ENCODE assay signal across 8 cellular contexts in the genomic region with DNA sequence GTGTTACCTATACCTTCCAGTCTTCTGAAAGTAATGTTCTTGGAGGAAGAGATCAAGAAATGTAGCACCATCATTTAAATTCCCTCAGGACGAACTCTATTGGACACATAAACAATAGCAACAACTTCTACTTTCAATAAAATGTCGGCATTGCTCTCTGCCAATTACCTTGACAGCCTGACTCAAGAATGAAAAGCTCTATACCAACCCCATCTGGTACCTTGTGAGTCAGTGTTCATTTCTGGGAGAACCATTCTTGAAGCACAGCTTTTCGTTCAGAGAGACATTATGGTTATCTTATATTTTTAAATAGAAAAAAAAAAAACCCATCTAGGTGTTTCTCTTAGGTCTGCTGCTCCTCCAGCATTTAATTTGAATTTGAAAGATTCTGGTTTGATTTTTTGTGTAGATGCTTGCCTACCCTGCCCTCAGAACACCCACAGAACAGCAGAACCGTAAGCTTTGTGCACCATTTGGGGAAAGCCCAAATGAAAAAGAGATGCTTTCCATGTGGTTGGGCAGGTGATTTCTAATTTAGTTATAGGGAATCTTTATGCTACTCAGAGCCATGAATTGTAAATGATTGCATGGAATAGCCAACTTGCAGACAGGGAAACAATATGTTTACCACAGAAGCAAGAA.
DNase-seq lines count a peak whose midpoint lies in the region; ATAC-seq and TF ChIP-seq lines count a peak whose summit lies in the region.

No MANE protein-coding gene starts in this region.

- in situ Hi-C loops in ACHN (cut with HindIII; ENCODE audit: low pct_ligation_motif_present, low pct_unique_long_range_greater_than_20kb, low sequenced_read_pairs): no loop called here

- H4K20me1 ChIP-seq in hepatocyte (ENCODE audit: insufficient read depth, poor library complexity, severe bottlenecking): no peaks in the 10 kb centered on the region

- H3K27ac ChIP-seq in RWPE1 (no peak overlapping the region), hepatocyte (no peak overlapping the region), gastroesophageal sphincter (no peak overlapping the region)

- H2AFZ ChIP-seq in hepatocyte: no peak overlapping the region

- no peak for ATAC-seq in gastroesophageal sphincter
- ATAC-seq in HG03342 (IDR thresholded peaks at IDR 0.05; ENCODE audit: unreplicated experiment): no peak

- no peak for TF ChIP-seq POLR2A in gastroesophageal sphincter (IDR thresholded peaks at IDR 0.05)

- peak; percentile 63 for TF ChIP-seq CTCF in GM12875 (IDR thresholded peaks at IDR 0.05; ENCODE audit: borderline replicate concordance, insufficient read depth, low read depth, low read length)
- no peak for TF ChIP-seq CTCF in RWPE1 (conservative IDR thresholded peaks at IDR 0.05; ENCODE audit: low read depth)
- TF ChIP-seq CTCF in hepatocyte (IDR thresholded peaks at IDR 0.05; ENCODE audit: poor library complexity): peak; percentile 40
- peak in 2 of 4 experiments; percentile 20 to 23 for TF ChIP-seq CTCF in gastroesophageal sphincter (IDR thresholded peaks at IDR 0.05)

- H3K4me3 ChIP-seq in GM12875 (ENCODE audit: low read depth, low read length) (no peak overlapping the region), hepatocyte (no peak overlapping the region), gastroesophageal sphincter (no peak overlapping the region)

- no peak for TF ChIP-seq EP300 in gastroesophageal sphincter (IDR thresholded peaks at IDR 0.05)

- H3K36me3 ChIP-seq in hepatocyte (replicated peaks; ENCODE audit: insufficient read depth, low read depth) (no peaks in the 10 kb centered on the region), gastroesophageal sphincter (no peaks in the 10 kb centered on the region)

- CTCF ChIA-PET in RWPE1 (lab: Yijun Ruan, JAX): interaction anchor here (0.7 to 1.4 kb wide), 6 partner anchors 71 to 324 kb away, joined by 3 to 5 read pairs (median 4); a partner anchor contains a TSS

- H3K4me2 ChIP-seq in hepatocyte: no peak overlapping the region

- H3K27me3 ChIP-seq in hepatocyte (no peaks in the 10 kb centered on the region), gastroesophageal sphincter (no peaks in the 10 kb centered on the region)

- DNase-seq in ACHN (peak; percentile 50), RWPE1 (ENCODE audit: low spot score) (peak; percentile 34), hepatocyte (ENCODE audit: low spot score) (peak; percentile 34), DMS153 (lab: John Stamatoyannopoulos, UW) (no peak), NCI-H345 treated with DMSO at 0.1 percent for 48 hours (lab: John Stamatoyannopoulos, UW; ENCODE audit: unreplicated experiment) (no peak)

- H3K9me3 ChIP-seq in hepatocyte (ENCODE audit: low read depth): no peaks in the 10 kb centered on the region
- no peaks in the 10 kb centered on the region for H3K9me3 ChIP-seq in gastroesophageal sphincter

- POLR2A ChIA-PET in RWPE1 (lab: Yijun Ruan, JAX; ENCODE audit: low non-redundant PET): no interaction called here

- WGBS in hepatocyte (ENCODE audit: low lambda C conversion rate, missing lambda C conversion rate): 62% methylated on average over 4 of the region's 4 CpGs
- 47 to 61% methylated on average over 3 to 4 of the region's 4 CpGs for WGBS in gastroesophageal sphincter (ENCODE audit: low coverage in 1 of 2), 2 donors

- H3K9me2 ChIP-seq in hepatocyte (replicated peaks; ENCODE audit: insufficient read depth): no peaks in the 10 kb centered on the region

- H3K4me1 ChIP-seq in hepatocyte (ENCODE audit: insufficient read depth) (no peaks in the 10 kb centered on the region), gastroesophageal sphincter (peaks cover 0 to 17% (median 7%) of the 10 kb centered on the region in 3 donors)

- H3K79me2 ChIP-seq in hepatocyte: peaks cover 6% of the 10 kb centered on the region

Comparison
In these comparisons a context has a peak if more than half of its experiments do, and no peak if none do; other contexts are left out.
1. DNase-seq: peak in ACHN (single experiment), RWPE1 (single experiment) and hepatocyte (single experiment); none in DMS153 (single experiment) and NCI-H345 treated with DMSO at 0.1 percent for 48 hours (single experiment).